ENCODE assay signal across 9 cellular contexts in the genomic region with DNA sequence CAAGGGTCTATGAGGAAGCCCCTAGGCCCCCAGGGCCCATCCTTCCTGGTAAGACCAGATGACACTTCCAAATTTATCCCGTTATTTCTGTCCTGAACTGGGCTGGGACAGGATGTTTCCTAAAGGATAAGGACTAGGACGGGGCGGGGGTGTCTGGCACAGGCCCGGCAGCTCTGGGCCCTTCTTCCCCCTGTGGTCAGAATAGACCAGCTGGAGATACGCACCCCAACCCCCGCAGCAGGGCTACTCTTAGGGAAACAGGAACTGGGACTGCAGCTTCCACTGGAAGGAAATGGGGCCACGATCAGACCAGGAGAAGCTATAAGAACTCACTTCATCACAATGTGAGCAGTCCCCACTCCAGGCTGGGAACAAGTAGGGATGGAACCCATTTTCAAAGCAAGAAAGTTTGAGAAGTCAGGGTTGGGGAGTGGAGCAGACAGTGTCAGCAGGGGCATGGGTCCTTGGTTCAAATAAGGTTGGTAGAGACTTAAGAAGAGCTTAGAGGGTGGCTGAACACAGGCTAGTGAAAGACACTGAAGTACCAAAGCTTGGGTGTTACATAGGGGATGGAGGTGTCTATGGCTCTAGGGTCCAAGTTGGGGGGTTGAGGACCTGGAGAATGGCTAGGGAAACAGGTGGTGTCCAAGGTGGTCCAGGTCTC. TPM values are rescaled to one million over a fixed set of nuclear protein-coding genes. Genes with fewer than 3 reads are reported as not detected.
DNase-seq lines count a peak whose midpoint lies in the region; ATAC-seq and TF ChIP-seq lines count a peak whose summit lies in the region.
"Had no signal": no experiment of that assay in that cellular context is flagged by ENCODE, and none has a peak within 500 bp of the region (broad histone marks: within the 10 kb centered on the region; RNA-seq: fewer than 3 reads in every experiment).

No MANE protein-coding gene starts in this region.

- peak; percentile 15 to 42 (median 24) for ATAC-seq in right lobe of liver
- peak; percentile 36 for ATAC-seq in upper lobe of right lung
- ATAC-seq in HG02798 (IDR thresholded peaks at IDR 0.05; ENCODE audit: poor library complexity, unreplicated experiment) = no peak

- DNase-seq in CD14-positive monocyte (ENCODE audit: low spot score) = no peak
- DNase-seq in KBM-7 = peak; percentile 62
- DNase-seq in astrocyte of the spinal cord (ENCODE audit: low read depth, low spot score) = no peak
- peak in 1 of 3 donors; percentile 60 for DNase-seq in right lobe of liver
- no peak for DNase-seq in upper lobe of right lung
- no peak for DNase-seq in DMS53 (lab: John Stamatoyannopoulos, UW)
- DNase-seq in T1000 (lab: John Stamatoyannopoulos, UW) = no peak

- peaks cover 40 to 52% of the 10 kb centered on the region in 2 donors for H3K36me3 Mint-ChIP-seq in CD14-positive monocyte

- peaks cover 0 to 1% (median 0%) of the 10 kb centered on the region in 7 donors for H3K9me3 Mint-ChIP-seq in CD14-positive monocyte

- H3K4me1 ChIP-seq in right lobe of liver (peaks cover 0 to 22% (median 5%) of the 10 kb centered on the region in 4 donors), upper lobe of right lung (peaks cover 22% of the 10 kb centered on the region)

- H3K4me1 Mint-ChIP-seq in CD14-positive monocyte = peaks cover 44% of the 10 kb centered on the region

- 28% methylated on average over 4 of the region's 7 CpGs for WGBS in right lobe of liver (ENCODE audit: insufficient coverage, low coverage, low lambda C conversion rate, missing lambda C conversion rate)

- no peaks in the 10 kb centered on the region for H3K27me3 ChIP-seq in right lobe of liver
- no peaks in the 10 kb centered on the region for H3K27me3 ChIP-seq in upper lobe of right lung

- peak overlapping the region; percentile 43 to 84 (median 76) for H3K27ac Mint-ChIP-seq in CD14-positive monocyte

- H3K9me3 ChIP-seq in right lobe of liver (no peaks in the 10 kb centered on the region), upper lobe of right lung (no peaks in the 10 kb centered on the region)
- H3K9me3 ChIP-seq: mucosa of descending colon had no signal

- peak overlapping the region in 2 of 3 donors; percentile 29 to 33 for H3K27ac ChIP-seq in right lobe of liver
- peak overlapping the region; percentile 51 for H3K27ac ChIP-seq in upper lobe of right lung

- peak overlapping the region; percentile 91 to 96 for H3K4me3 Mint-ChIP-seq in CD14-positive monocyte

- no peak for TF ChIP-seq POLR2A in right lobe of liver (IDR thresholded peaks at IDR 0.05)

- in situ Hi-C loops in KBM-7 (cut with MboI; ENCODE audit: low pct_unique_long_range_greater_than_20kb, low sequenced_read_pairs) (no loop called here), astrocyte of the spinal cord (cut with HindIII; ENCODE audit: low sequenced_read_pairs) (no loop called here)

- peaks cover 0 to 6% (median 3%) of the 10 kb centered on the region in 3 donors for H3K27me3 Mint-ChIP-seq in CD14-positive monocyte (ENCODE audit: low read depth in 3 of 3)

- intact Hi-C loops in CD14-positive monocyte (cut with micrococcal nuclease) = loop anchor here (5.0 to 10.0 kb wide), 4 partner anchors 130 to 410 kb away; a partner anchor contains a TSS
- intact Hi-C loops in right lobe of liver (cut with DNase I) = no loop called here
- intact Hi-C loops in upper lobe of right lung (cut with DNase I) = no loop called here

- no peak for TF ChIP-seq CTCF in CD14-positive monocyte (IDR thresholded peaks at IDR 0.05)
- no peak for TF ChIP-seq CTCF in astrocyte of the spinal cord (IDR thresholded peaks at IDR 0.05; ENCODE audit: low read depth, low read length)
- TF ChIP-seq CTCF in right lobe of liver (IDR thresholded peaks at IDR 0.05) = no peak
- no peak for TF ChIP-seq CTCF in upper lobe of right lung (IDR thresholded peaks at IDR 0.05)

- H3K36me3 ChIP-seq in right lobe of liver = peaks cover 0 to 27% (median 20%) of the 10 kb centered on the region in 4 donors
- peaks cover 49% of the 10 kb centered on the region for H3K36me3 ChIP-seq in upper lobe of right lung

- H3K4me3 ChIP-seq in astrocyte of the spinal cord (ENCODE audit: low read depth, low read length) (peak overlapping the region; percentile 77), right lobe of liver (peak overlapping the region in 2 of 3 donors; percentile 9 to 13), upper lobe of right lung (peak overlapping the region; percentile 91)

RNA-seq across cellular contexts. Expression of a gene that starts 1.1 kb away (rescaled TPM):
- polyA plus RNA-seq in CD14-positive monocyte = 1 to 10 TPM; 4.2 to 4.3 TPM
- 10 to 100 TPM in 4 of 6 experiments, 1 to 10 TPM in 2; 6.8 to 27.3 (median 12.3) TPM for total RNA-seq in right lobe of liver
- 18.3 TPM for total RNA-seq in upper lobe of right lung

RNA-seq across cellular contexts. Expression of a gene that starts 21.9 kb away (rescaled TPM):
- not detected for polyA plus RNA-seq in CD14-positive monocyte
- total RNA-seq in right lobe of liver (under 1 TPM; 0.15 to 0.68 (median 0.34) TPM), upper lobe of right lung (1.2 TPM)

RNA-seq across cellular contexts. Expression of a gene that starts 32.4 kb away (rescaled TPM):
- 10 to 100 TPM; 16.5 to 18.7 TPM for polyA plus RNA-seq in CD14-positive monocyte
- 10 to 100 TPM; 25.4 to 31.4 (median 27.4) TPM for total RNA-seq in right lobe of liver
- total RNA-seq in upper lobe of right lung = 44.2 TPM

RNA-seq across cellular contexts. Expression of a gene that starts 49.4 kb away (rescaled TPM):
- polyA plus RNA-seq in CD14-positive monocyte = 10 to 100 TPM; 16.3 to 20.4 TPM
- total RNA-seq in right lobe of liver (1 to 10 TPM; 6.6 to 9.9 (median 8.6) TPM), upper lobe of right lung (19.9 TPM)

Comparison
In these comparisons a context has a peak if more than half of its experiments do, and no peak if none do; other contexts are left out.
1. H3K4me3 ChIP-seq: peak in every context shown above with its lines; median percentile 91 in upper lobe of right lung; 77 in astrocyte of the spinal cord; 11 in right lobe of liver.
2. intact Hi-C loops: an anchor here in CD14-positive monocyte (5.0 to 10.0 kb wide); none called in right lobe of liver and upper lobe of right lung.